In the genomic region with DNA sequence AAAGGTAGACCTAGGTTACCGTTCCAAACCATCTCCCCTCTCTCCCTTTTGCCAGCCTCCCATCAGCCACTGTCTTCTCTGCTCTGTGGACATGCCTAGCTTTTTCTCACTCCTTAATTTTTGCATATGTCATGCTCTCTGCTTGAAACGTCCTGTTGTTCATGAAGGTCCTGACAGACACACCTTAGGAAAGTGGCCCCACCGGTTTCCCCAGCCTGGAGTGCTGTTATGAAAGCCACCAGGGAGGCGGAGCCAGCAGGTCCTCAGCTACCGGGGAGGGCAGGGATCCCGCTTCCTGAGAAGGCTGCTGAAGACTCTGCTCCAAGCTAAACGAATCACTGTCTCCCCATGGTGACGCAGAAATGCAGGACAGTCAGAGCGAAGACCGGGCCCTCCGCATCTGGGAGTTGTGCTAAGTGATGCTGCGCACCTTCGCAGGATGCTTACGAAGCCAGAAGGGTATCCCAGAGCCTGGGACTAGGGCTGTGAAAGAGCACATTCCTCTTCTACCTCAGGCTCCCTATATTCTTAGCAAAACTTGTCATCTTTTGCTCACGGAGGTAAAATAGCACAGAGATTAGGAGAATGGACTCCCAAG, we compare ENCODE assay signal across 6 cellular contexts. TPM values are rescaled to one million over a fixed set of nuclear protein-coding genes. Genes with fewer than 3 reads are reported as not detected.
DNase-seq lines count a peak whose midpoint lies in the region; ATAC-seq lines count a peak whose summit lies in the region.

No MANE protein-coding gene starts in this region.

- peak overlapping the region; percentile 79 for H3K4me3 Mint-ChIP-seq in stimulated activated naive CD8-positive, alpha-beta T cell treated with anti-CD3 and anti-CD28 coated beads, Interleukin-15, Interleukin-2, amounts not matched to agents 100 ng/mL and 50 ng/mL, for 24 hours

- peak overlapping the region; percentile 71 for H3K27ac Mint-ChIP-seq in stimulated activated naive CD8-positive, alpha-beta T cell treated with anti-CD3 and anti-CD28 coated beads, Interleukin-15, Interleukin-2, amounts not matched to agents 100 ng/mL and 50 ng/mL, for 24 hours

- H3K36me3 Mint-ChIP-seq in stimulated activated naive CD8-positive, alpha-beta T cell treated with anti-CD3 and anti-CD28 coated beads, Interleukin-15, Interleukin-2, amounts not matched to agents 100 ng/mL and 50 ng/mL, for 24 hours (ENCODE audit: low read depth), result no peaks in the 10 kb centered on the region

- peak; percentile 3 for ATAC-seq in left ventricle myocardium superior

- peaks cover 3% of the 10 kb centered on the region for H3K27me3 Mint-ChIP-seq in stimulated activated naive CD8-positive, alpha-beta T cell treated with anti-CD3 and anti-CD28 coated beads, Interleukin-15, Interleukin-2, amounts not matched to agents 100 ng/mL and 50 ng/mL, for 24 hours

- H3K9me3 Mint-ChIP-seq in stimulated activated naive CD8-positive, alpha-beta T cell treated with anti-CD3 and anti-CD28 coated beads, Interleukin-15, Interleukin-2, amounts not matched to agents 100 ng/mL and 50 ng/mL, for 24 hours, result no peaks in the 10 kb centered on the region

- H3K4me1 Mint-ChIP-seq in stimulated activated naive CD8-positive, alpha-beta T cell treated with anti-CD3 and anti-CD28 coated beads, Interleukin-15, Interleukin-2, amounts not matched to agents 100 ng/mL and 50 ng/mL, for 24 hours (ENCODE audit: low read depth), result peaks cover 49% of the 10 kb centered on the region

- DNase-seq in ELF-1 (ENCODE audit: low read depth, low spot score), result peak; percentile 86
- peak in 3 of 5 donors; percentile 24 to 40 (median 33) for DNase-seq in T-helper 1 cell
- DNase-seq in left ventricle myocardium superior, result no peak
- DNase-seq in NCI-H1694 treated with DMSO at 0.1 percent for 48 hours (lab: John Stamatoyannopoulos, UW), result no peak
- no peak for DNase-seq in NCI-H2081 treated with DMSO at 0.1 percent for 48 hours (lab: John Stamatoyannopoulos, UW)

- intact Hi-C loops in left ventricle myocardium superior (cut with micrococcal nuclease), result loop anchor here (5.0 kb wide), 1 partner anchor 91 kb away; no protein-coding TSS in a partner anchor

RNA-seq across cellular contexts. Expression of gene SLC16A11, which starts 2.3 kb away (rescaled TPM):
- total RNA-seq in left ventricle myocardium superior, result 0.47 TPM

RNA-seq across cellular contexts. Expression of gene SLC16A13, which starts 10.4 kb away (rescaled TPM):
- 1.2 TPM for total RNA-seq in left ventricle myocardium superior

RNA-seq across cellular contexts. Expression of gene BCL6B, which starts 23.4 kb away (rescaled TPM):
- total RNA-seq in left ventricle myocardium superior, result 13.1 TPM

RNA-seq across cellular contexts. Expression of gene RNASEK, which starts 33.8 kb away (rescaled TPM):
- 174 TPM for total RNA-seq in left ventricle myocardium superior

RNA-seq across cellular contexts. Expression of gene CLEC10A, which starts 33.8 kb away (rescaled TPM):
- total RNA-seq in left ventricle myocardium superior, result 4.4 TPM

Comparison
In these comparisons a context has a peak if more than half of its experiments do, and no peak if none do; other contexts are left out.
1. DNase-seq: peak in ELF-1 (single experiment) and T-helper 1 cell (3 of 5); none in left ventricle myocardium superior (single experiment), NCI-H1694 treated with DMSO at 0.1 percent for 48 hours (single experiment) and NCI-H2081 treated with DMSO at 0.1 percent for 48 hours (single experiment).